Comparison of ENCODE assay signal across 3 cellular contexts in the genomic region with DNA sequence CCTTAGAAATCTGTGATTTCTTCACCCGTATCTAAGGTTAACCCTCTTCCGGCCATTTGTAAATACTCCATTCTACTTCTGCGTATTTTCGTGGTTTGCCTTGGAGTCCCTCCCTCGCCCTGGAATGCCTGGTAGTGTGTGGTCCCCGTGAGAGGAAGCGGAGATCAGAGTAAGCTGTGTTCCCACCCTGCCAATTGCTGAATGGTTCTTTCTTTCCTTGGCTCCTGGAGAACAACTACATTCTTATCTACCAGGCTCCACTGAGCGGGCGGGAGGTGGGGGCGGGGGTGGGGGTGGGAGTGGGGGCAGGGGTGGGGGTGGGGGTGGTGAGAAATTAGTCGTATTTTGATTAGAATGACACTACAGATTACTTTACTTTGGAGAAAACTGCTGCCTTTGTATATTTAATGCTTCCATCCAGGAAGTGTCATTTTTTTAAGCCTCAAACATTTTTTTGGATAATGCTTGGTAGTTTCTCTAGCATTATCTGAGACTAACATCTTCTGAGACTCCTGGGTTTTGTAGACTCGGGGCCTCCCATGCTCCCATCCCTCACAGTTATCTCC.
TF ChIP-seq lines count a peak whose summit lies in the region.

No MANE protein-coding gene starts in this region.

TF ChIP-seq in IMR-90, 13 proteins besides CTCF, POLR2A, EP300 and RAD21:
- TF ChIP-seq MAZ (IDR thresholded peaks at IDR 0.05; ENCODE audit: borderline replicate concordance, low read depth, low read length) (no peak), FOS (IDR thresholded peaks at IDR 0.05; ENCODE audit: low read depth, low read length) (no peak), RCOR1 (IDR thresholded peaks at IDR 0.05; ENCODE audit: insufficient replicate concordance, low read length) (no peak), CHD1 (IDR thresholded peaks at IDR 0.05; ENCODE audit: low read depth, low read length) (no peak), BHLHE40 (IDR thresholded peaks at IDR 0.05; ENCODE audit: low read depth, low read length) (no peak), NFE2L2 (IDR thresholded peaks at IDR 0.05; ENCODE audit: low read depth, low read length) (no peak), MXI1 (IDR thresholded peaks at IDR 0.05; ENCODE audit: borderline replicate concordance, low read depth, low read length) (no peak), SMC3 (IDR thresholded peaks at IDR 0.05; ENCODE audit: low read depth, low read length) (no peak), MAFK (IDR thresholded peaks at IDR 0.05; ENCODE audit: low read depth, low read length) (no peak), CEBPB (IDR thresholded peaks at IDR 0.05; ENCODE audit: low read depth, low read length) (no peak), RFX5 (IDR thresholded peaks at IDR 0.05; ENCODE audit: low read depth, low read length) (no peak)
- TF ChIP-seq, protein P1, sequence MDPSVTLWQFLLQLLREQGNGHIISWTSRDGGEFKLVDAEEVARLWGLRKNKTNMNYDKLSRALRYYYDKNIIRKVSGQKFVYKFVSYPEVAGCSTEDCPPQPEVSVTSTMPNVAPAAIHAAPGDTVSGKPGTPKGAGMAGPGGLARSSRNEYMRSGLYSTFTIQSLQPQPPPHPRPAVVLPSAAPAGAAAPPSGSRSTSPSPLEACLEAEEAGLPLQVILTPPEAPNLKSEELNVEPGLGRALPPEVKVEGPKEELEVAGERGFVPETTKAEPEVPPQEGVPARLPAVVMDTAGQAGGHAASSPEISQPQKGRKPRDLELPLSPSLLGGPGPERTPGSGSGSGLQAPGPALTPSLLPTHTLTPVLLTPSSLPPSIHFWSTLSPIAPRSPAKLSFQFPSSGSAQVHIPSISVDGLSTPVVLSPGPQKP (IDR thresholded peaks at IDR 0.05; ENCODE audit: borderline replicate concordance, low read depth, low read length): no peak
- TF ChIP-seq, protein P2, sequence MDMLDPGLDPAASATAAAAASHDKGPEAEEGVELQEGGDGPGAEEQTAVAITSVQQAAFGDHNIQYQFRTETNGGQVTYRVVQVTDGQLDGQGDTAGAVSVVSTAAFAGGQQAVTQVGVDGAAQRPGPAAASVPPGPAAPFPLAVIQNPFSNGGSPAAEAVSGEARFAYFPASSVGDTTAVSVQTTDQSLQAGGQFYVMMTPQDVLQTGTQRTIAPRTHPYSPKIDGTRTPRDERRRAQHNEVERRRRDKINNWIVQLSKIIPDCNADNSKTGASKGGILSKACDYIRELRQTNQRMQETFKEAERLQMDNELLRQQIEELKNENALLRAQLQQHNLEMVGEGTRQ (IDR thresholded peaks at IDR 0.05; ENCODE audit: low read depth, low read length): no peak
TF ChIP-seq in IMR-90: peak in this region for 0.

TF ChIP-seq in K562, 482 proteins besides CTCF, POLR2A, EP300 and RAD21 (continues in another document):
- TF ChIP-seq, protein P3, sequence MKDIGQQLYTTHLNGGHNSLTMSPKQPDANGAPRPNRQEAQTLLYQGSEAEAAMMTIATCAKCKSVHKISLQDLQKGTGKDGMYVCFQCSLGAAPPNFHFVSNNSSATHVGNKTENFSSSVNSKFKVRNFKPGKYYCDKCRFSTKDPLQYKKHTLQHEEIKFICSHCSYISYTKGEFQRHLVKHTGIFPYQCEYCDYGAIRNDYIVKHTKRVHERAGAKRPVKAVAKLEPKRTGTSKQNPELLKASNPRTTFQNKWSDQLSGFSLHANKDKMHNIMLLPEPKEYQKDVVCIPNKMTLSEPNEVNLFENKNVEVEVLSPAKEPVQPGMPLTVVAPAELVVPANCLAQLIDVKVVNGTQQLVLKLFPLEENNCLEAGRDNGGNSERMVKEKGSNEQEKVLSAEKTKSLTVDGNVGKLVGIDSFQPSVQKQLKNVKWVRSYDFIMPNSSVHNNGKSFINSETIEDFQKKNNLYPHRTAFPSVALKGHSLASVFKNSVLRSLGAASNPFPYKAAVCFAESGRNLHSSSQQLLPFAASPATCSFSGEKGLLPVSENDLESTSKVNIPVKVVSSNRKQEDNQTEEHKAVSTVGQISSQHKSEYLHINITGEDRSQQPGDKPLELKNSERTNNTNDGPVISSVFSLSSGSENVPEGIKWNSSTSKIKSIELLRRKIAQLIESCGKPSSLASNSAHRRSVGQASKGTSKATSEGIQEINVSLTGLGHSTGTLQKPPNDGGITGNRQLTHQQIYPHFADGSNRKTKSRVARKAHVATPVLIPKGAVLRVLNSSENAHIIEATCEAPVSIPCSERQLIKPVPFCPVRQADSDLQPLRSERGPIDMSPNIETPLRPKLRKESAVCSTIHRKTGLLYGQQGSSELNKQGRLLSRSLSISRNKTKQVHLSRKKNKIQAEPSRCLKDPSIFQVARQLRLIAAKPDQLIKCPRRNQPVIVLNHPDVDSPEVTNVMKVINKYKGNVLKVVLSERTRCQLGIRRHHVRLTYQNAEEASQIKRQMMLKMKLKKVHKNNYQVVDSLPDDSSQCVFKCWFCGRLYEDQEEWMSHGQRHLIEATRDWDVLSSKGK (CRISPR knock-in tag; IDR thresholded peaks at IDR 0.05): no peak
- TF ChIP-seq ZNF695 (CRISPR knock-in tag; IDR thresholded peaks at IDR 0.05): no peak
- TF ChIP-seq IFI16 (CRISPR knock-in tag; IDR thresholded peaks at IDR 0.05): no peak
- TF ChIP-seq, protein P4, sequence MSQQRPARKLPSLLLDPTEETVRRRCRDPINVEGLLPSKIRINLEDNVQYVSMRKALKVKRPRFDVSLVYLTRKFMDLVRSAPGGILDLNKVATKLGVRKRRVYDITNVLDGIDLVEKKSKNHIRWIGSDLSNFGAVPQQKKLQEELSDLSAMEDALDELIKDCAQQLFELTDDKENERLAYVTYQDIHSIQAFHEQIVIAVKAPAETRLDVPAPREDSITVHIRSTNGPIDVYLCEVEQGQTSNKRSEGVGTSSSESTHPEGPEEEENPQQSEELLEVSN (IDR thresholded peaks at IDR 0.05; ENCODE audit: borderline replicate concordance in 1 of 2, extremely low read depth in 1 of 2, insufficient read depth in 1 of 2, insufficient read length in 1 of 2, low read depth in 1 of 2, low read length in 1 of 2, poor library complexity in 1 of 2, severe bottlenecking in 1 of 2): no peak
- TF ChIP-seq PPARD (CRISPR knock-in tag; IDR thresholded peaks at IDR 0.05): no peak
- no peak for TF ChIP-seq TCFL5 (CRISPR knock-in tag; conservative IDR thresholded peaks at IDR 0.05)
- no peak for TF ChIP-seq NELFE (IDR thresholded peaks at IDR 0.05; ENCODE audit: insufficient read depth, insufficient read length)
- TF ChIP-seq, protein P5, sequence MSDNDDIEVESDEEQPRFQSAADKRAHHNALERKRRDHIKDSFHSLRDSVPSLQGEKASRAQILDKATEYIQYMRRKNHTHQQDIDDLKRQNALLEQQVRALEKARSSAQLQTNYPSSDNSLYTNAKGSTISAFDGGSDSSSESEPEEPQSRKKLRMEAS (CRISPR knock-in tag; IDR thresholded peaks at IDR 0.05): no peak
- TF ChIP-seq, protein P6, sequence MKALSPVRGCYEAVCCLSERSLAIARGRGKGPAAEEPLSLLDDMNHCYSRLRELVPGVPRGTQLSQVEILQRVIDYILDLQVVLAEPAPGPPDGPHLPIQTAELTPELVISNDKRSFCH (CRISPR knock-in tag; IDR thresholded peaks at IDR 0.05): no peak
- TF ChIP-seq, protein P6 (tag; IDR thresholded peaks at IDR 0.05): 0 out of 2 replicates have a peak, but pooled peaks have one; percentile 6
- TF ChIP-seq, protein P7, sequence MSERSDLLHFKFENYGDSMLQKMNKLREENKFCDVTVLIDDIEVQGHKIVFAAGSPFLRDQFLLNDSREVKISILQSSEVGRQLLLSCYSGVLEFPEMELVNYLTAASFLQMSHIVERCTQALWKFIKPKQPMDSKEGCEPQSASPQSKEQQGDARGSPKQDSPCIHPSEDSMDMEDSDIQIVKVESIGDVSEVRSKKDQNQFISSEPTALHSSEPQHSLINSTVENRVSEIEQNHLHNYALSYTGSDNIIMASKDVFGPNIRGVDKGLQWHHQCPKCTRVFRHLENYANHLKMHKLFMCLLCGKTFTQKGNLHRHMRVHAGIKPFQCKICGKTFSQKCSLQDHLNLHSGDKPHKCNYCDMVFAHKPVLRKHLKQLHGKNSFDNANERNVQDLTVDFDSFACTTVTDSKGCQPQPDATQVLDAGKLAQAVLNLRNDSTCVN (CRISPR knock-in tag; IDR thresholded peaks at IDR 0.05): no peak
- TF ChIP-seq MCM2 (IDR thresholded peaks at IDR 0.05; ENCODE audit: low read depth): no peak
- TF ChIP-seq ZNF384 (IDR thresholded peaks at IDR 0.05; ENCODE audit: low read depth, low read length): no peak
- TF ChIP-seq EZH2 (IDR thresholded peaks at IDR 0.05; ENCODE audit: borderline replicate concordance, low read depth, low read length): no peak
- TF ChIP-seq FOXP1 (CRISPR knock-in tag; IDR thresholded peaks at IDR 0.05): no peak
- peak; percentile 48; the same call in 1 of the 2 replicates for TF ChIP-seq SPI1 (IDR thresholded peaks at IDR 0.05; ENCODE audit: borderline replicate concordance, low read depth, low read length)
- TF ChIP-seq FOSL1 (tag; conservative IDR thresholded peaks at IDR 0.05): no peak
- no peak for TF ChIP-seq ZNF12 (CRISPR knock-in tag; IDR thresholded peaks at IDR 0.05)
- 0 out of 2 replicates have a peak, but pooled peaks have one; percentile 20 for TF ChIP-seq ZNF316 (IDR thresholded peaks at IDR 0.05)
- no peak for TF ChIP-seq PRPF4 (IDR thresholded peaks at IDR 0.05; ENCODE audit: insufficient read depth, low read depth, low read length, poor library complexity, severe bottlenecking)
- TF ChIP-seq ZNF311 (CRISPR knock-in tag; IDR thresholded peaks at IDR 0.05): no peak

TF ChIP-seq in liver, 16 proteins besides CTCF, POLR2A, EP300 and RAD21:
- TF ChIP-seq JUND (IDR thresholded peaks at IDR 0.05): no peak
- no peak for TF ChIP-seq HNF4A (conservative IDR thresholded peaks at IDR 0.05)
- TF ChIP-seq RXRA (IDR thresholded peaks at IDR 0.05): no peak
- TF ChIP-seq YY1 (IDR thresholded peaks at IDR 0.05): no peak
- TF ChIP-seq TAF1 (conservative IDR thresholded peaks at IDR 0.05): no peak
- TF ChIP-seq HNF4G (IDR thresholded peaks at IDR 0.05): no peak
